20 cellular contexts compared by ENCODE assay signal in the genomic region with DNA sequence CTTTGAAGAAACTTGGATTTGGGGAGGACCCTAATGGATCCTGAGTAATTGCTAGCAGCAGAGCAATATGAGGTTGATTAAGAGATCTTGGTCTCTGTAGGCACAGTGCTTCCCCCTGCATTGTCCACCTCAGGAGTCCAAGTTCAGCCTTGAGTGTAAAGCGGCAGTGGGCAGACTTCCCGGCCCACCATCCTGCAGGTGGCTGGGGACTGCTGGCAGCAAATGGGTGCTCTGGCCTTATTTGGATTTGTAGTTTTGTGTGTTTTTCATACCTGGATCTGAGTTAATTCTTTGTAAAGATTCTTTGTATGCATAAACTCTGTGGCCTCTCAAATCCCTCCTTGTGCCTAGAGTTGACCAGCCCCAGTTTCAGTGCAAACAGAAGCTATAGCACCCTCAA. TPM values are rescaled to one million over a fixed set of nuclear protein-coding genes. Genes with fewer than 3 reads are reported as not detected.
DNase-seq lines count a peak whose midpoint lies in the region; ATAC-seq and TF ChIP-seq lines count a peak whose summit lies in the region.
"Had no signal": no experiment of that assay in that cellular context is flagged by ENCODE, and none has a peak within 500 bp of the region (broad histone marks: within the 10 kb centered on the region; RNA-seq: fewer than 3 reads in every experiment).

No MANE protein-coding gene starts in this region.

- no peaks in the 10 kb centered on the region for H3K9me3 ChIP-seq in A673 (ENCODE audit: low read depth, low read length, poor library complexity, severe bottlenecking)
- H3K9me3 ChIP-seq: Caco-2 had no signal

- H3K79me2 ChIP-seq in GM23338 (replicated peaks; ENCODE audit: insufficient read depth): no peaks in the 10 kb centered on the region

- CTCF ChIA-PET in A673 (lab: Charles Lee): no interaction called here

- no peak for ATAC-seq in GM23338
- no peak for ATAC-seq in activated naive CD4-positive, alpha-beta T cell treated with anti-CD3 and anti-CD28 coated beads, Interleukin-2, amount 50 U/mL, for 72 hours
- ATAC-seq in GM21528 (IDR thresholded peaks at IDR 0.05; ENCODE audit: low FRiP score, unreplicated experiment): no peak
- ATAC-seq: GM12878, HCT116 had no signal

- H3K4me3 Mint-ChIP-seq in GM23338: no peak overlapping the region
- H3K4me3 Mint-ChIP-seq: H9 had no signal

- POLR2A ChIA-PET in A673 (lab: Charles Lee; ENCODE audit: low non-redundant PET): interaction anchor here (0.6 kb wide), 2 partner anchors 142 to 469 kb away, joined by 3 to 9 read pairs; no protein-coding TSS in a partner anchor

- H3K4me3 ChIP-seq in A673 (ENCODE audit: low read depth, low read length, poor library complexity, severe bottlenecking): peak overlapping the region; percentile 75
- no peak overlapping the region for H3K4me3 ChIP-seq in GM23338
- H3K4me3 ChIP-seq: GM12878, GM23248 had no signal

- TF ChIP-seq CTCF in A673 (conservative IDR thresholded peaks at IDR 0.05; ENCODE audit: low read depth, low read length) (no peak), GM23338 (conservative IDR thresholded peaks at IDR 0.05; ENCODE audit: low read depth in 2 of 2) (no peak)

- H3K4me1 ChIP-seq in A673 (ENCODE audit: insufficient read depth, low read length, poor library complexity, severe bottlenecking): peaks cover 46% of the 10 kb centered on the region
- peaks cover 81% of the 10 kb centered on the region for H3K4me1 ChIP-seq in GM23338 (ENCODE audit: insufficient read depth)
- H3K4me1 ChIP-seq: Caco-2 had no signal

- no peak for DNase-seq in A673 (ENCODE audit: low spot score)
- no peak for DNase-seq in GM23338 (ENCODE audit: low spot score)
- peak; percentile 19 for DNase-seq in cerebellum (ENCODE audit: low spot score)
- peak; percentile 21 for DNase-seq in retina
- no peak for DNase-seq in activated naive CD4-positive, alpha-beta T cell treated with anti-CD3 and anti-CD28 coated beads, Interleukin-2, amount 50 U/mL, for 72 hours (ENCODE audit: low spot score in 2 of 2)
- DNase-seq in AG08395 (ENCODE audit: low spot score): no peak
- DNase-seq: ACHN; Caco-2; CD4-positive, alpha-beta memory T cell; DMS153; DND-41; GDM1; GM23248; H9 had no signal

- H3K27ac Mint-ChIP-seq in GM23338: no peak overlapping the region
- H3K27ac Mint-ChIP-seq in activated naive CD4-positive, alpha-beta T cell treated with anti-CD3 and anti-CD28 coated beads, Interleukin-2, amount 50 U/mL, for 72 hours: no peak overlapping the region
- H3K27ac Mint-ChIP-seq: CD4-positive, alpha-beta memory T cell; H9 had no signal

- H4K20me1 ChIP-seq in GM23338 (replicated peaks; ENCODE audit: insufficient read depth): peaks cover 29% of the 10 kb centered on the region

- no peaks in the 10 kb centered on the region; the same call in 1 of the 3 replicates for H3K9me3 Mint-ChIP-seq in GM23338
- H3K9me3 Mint-ChIP-seq in activated naive CD4-positive, alpha-beta T cell treated with anti-CD3 and anti-CD28 coated beads, Interleukin-2, amount 50 U/mL, for 72 hours: no peaks in the 10 kb centered on the region

- H3K4me2 ChIP-seq in GM23338: no peak overlapping the region

- intact Hi-C loops in A673 (cut with micrococcal nuclease; ENCODE audit: unreplicated experiment): loop anchor here (1.0 to 5.0 kb wide), 5 partner anchors 131 to 662 kb away; no protein-coding TSS in a partner anchor

- H3K27me3 Mint-ChIP-seq in GM23338 (ENCODE audit: insufficient read depth, low read depth, poor library complexity): peaks cover 100% of the 10 kb centered on the region

- H3K9me2 ChIP-seq in GM23338 (ENCODE audit: insufficient read depth): no peaks in the 10 kb centered on the region

- H3K27ac ChIP-seq in A673 (ENCODE audit: low read depth, low read length, poor library complexity, severe bottlenecking): peak overlapping the region; percentile 91
- no peak overlapping the region for H3K27ac ChIP-seq in GM23338 (ENCODE audit: low read depth)
- H3K27ac ChIP-seq: 22Rv1, GM23248 had no signal

- H3K36me3 ChIP-seq in A673 (ENCODE audit: insufficient read depth, low read length, poor library complexity, severe bottlenecking): peaks cover 45% of the 10 kb centered on the region
- no peaks in the 10 kb centered on the region for H3K36me3 ChIP-seq in GM23338 (ENCODE audit: insufficient read depth)

- peaks cover 60% of the 10 kb centered on the region for H3K4me1 Mint-ChIP-seq in GM23338

- no TSS peak for BruUV-seq in A673 (replicated peaks; lab: Mats Ljungman, UMichigan)

- H3K36me3 Mint-ChIP-seq in GM23338 (ENCODE audit: low read depth): no peaks in the 10 kb centered on the region
- H3K36me3 Mint-ChIP-seq in activated naive CD4-positive, alpha-beta T cell treated with anti-CD3 and anti-CD28 coated beads, Interleukin-2, amount 50 U/mL, for 72 hours: peaks cover 12 to 28% of the 10 kb centered on the region in 2 donors

- H2AFZ ChIP-seq in GM23338: no peak overlapping the region
- H2AFZ ChIP-seq: GM23248 had no signal

- H3F3A ChIP-seq in GM23338 (replicated peaks; ENCODE audit: low read depth): peaks cover 41% of the 10 kb centered on the region

- H3K27me3 ChIP-seq in A673 (replicated peaks; ENCODE audit: insufficient read depth, low read depth, low read length, poor library complexity) (no peaks in the 10 kb centered on the region), GM23338 (ENCODE audit: insufficient read depth) (peaks cover 100% of the 10 kb centered on the region)

TF ChIP-seq in GM23338, 12 proteins besides CTCF, POLR2A, EP300 and RAD21:
- TF ChIP-seq ZNF331 (CRISPR knock-in tag; IDR thresholded peaks at IDR 0.05; ENCODE audit: low read depth) (no peak), EZH2 (IDR thresholded peaks at IDR 0.05; ENCODE audit: low read depth, unreplicated experiment) (peak; percentile 69)

RNA-seq across cellular contexts. Expression of a gene that starts 7.6 kb away (rescaled TPM):
- total RNA-seq in A673 (2021) (110 and 120 TPM in 2 replicates), cerebellum (1.5 TPM)
- total RNA-seq in GM23338 (2014; rRNA removed; shearing (Covaris generic)): not detected in 2 replicates
- polyA plus RNA-seq in GM23338 (2016; fragmentation: Nextera tagmentation; extraction: Ambion mirVana): not detected in 2 replicates
- total RNA-seq in activated naive CD4-positive, alpha-beta T cell treated with anti-CD3 and anti-CD28 coated beads, Interleukin-2, amount 50 U/mL, for 72 hours: not detected
- total RNA-seq: Caco-2; CD4-positive, alpha-beta memory T cell; GM12878; GM23248; H4; H9 had no signal
- polyA plus RNA-seq: BJ; CD4-positive, alpha-beta memory T cell; GM12878; GM23248 had no signal

Comparison
In these comparisons a context has a peak if more than half of its experiments do, and no peak if none do; other contexts are left out.
1. DNase-seq: peak in cerebellum (single experiment) and retina (single experiment); none in A673 (single experiment), GM23338 (single experiment), activated naive CD4-positive, alpha-beta T cell treated with anti-CD3 and anti-CD28 coated beads, Interleukin-2, amount 50 U/mL, for 72 hours (0 of 2) and AG08395 (single experiment).
2. RNA of a gene that starts 7.6 kb away (total RNA-seq): 110 to 120 TPM in A673; 1.5 TPM in cerebellum (single experiment), not detected in activated naive CD4-positive, alpha-beta T cell treated with anti-CD3 and anti-CD28 coated beads, Interleukin-2, amount 50 U/mL, for 72 hours and not detected in GM23338; every median in the first group is over 10 times any median in the second.